ENCODE assay signal across 13 cellular contexts in genomic region chr1:62722796-62723195, GRCh38. TPM values are rescaled to one million over a fixed set of nuclear protein-coding genes. Genes with fewer than 3 reads are reported as not detected.
DNase-seq lines count a peak whose midpoint lies in the region; ATAC-seq and TF ChIP-seq lines count a peak whose summit lies in the region.
"Had no signal": no experiment of that assay in that cellular context is flagged by ENCODE, and none has a peak within 500 bp of the region (broad histone marks: within the 10 kb centered on the region; RNA-seq: fewer than 3 reads in every experiment).

No MANE protein-coding gene starts in this region.

- H3K27me3 Mint-ChIP-seq in activated naive CD8-positive, alpha-beta T cell treated with anti-CD3 and anti-CD28 coated beads for 36 hours: peaks cover 4% of the 10 kb centered on the region

- H3K4me2 ChIP-seq in Karpas-422 (ENCODE audit: low read depth, low read length, poor library complexity, severe bottlenecking): no peak overlapping the region

- H3K4me1 Mint-ChIP-seq in activated naive CD8-positive, alpha-beta T cell treated with anti-CD3 and anti-CD28 coated beads for 36 hours: peaks cover 5% of the 10 kb centered on the region

- no peaks in the 10 kb centered on the region for H3K36me3 ChIP-seq in Karpas-422 (ENCODE audit: insufficient read depth, low read length)
- H3K36me3 ChIP-seq: esophagus squamous epithelium, Peyer's patch had no signal

- H3K4me3 Mint-ChIP-seq in activated naive CD8-positive, alpha-beta T cell treated with anti-CD3 and anti-CD28 coated beads for 36 hours: no peak overlapping the region
- H3K4me3 Mint-ChIP-seq: activated T-helper 1 cell treated with anti-CD3 and anti-CD28 coated beads, Interleukin-12 subunit alpha, Interleukin-12 subunit beta, Interleukin-2, Interleukin-4 antibody, amounts not matched to agents 30 ng/mL and 10 ng/mL and 1 ng/mL, durations not matched to agents 14 hours and 24 hours and 36 hours; IgD-negative memory B cell had no signal

- H3K9me3 Mint-ChIP-seq in activated naive CD8-positive, alpha-beta T cell treated with anti-CD3 and anti-CD28 coated beads for 36 hours: no peaks in the 10 kb centered on the region
- H3K9me3 Mint-ChIP-seq: activated T-helper 1 cell treated with anti-CD3 and anti-CD28 coated beads, Interleukin-12 subunit alpha, Interleukin-12 subunit beta, Interleukin-2, Interleukin-4 antibody, amounts not matched to agents 30 ng/mL and 10 ng/mL and 1 ng/mL, durations not matched to agents 14 hours and 24 hours and 36 hours; IgD-negative memory B cell had no signal

- H3K9me2 ChIP-seq in Karpas-422 (replicated peaks; ENCODE audit: insufficient read depth, low read length): no peaks in the 10 kb centered on the region

- no peak overlapping the region for H2AFZ ChIP-seq in Karpas-422 (ENCODE audit: low read length)

- H3K27ac ChIP-seq in Karpas-422 (ENCODE audit: low read length): no peak overlapping the region
- H3K27ac ChIP-seq: esophagus squamous epithelium, Peyer's patch had no signal

- H4K20me1 ChIP-seq in Karpas-422 (ENCODE audit: insufficient read depth, low read depth, low read length): no peaks in the 10 kb centered on the region

- no peak overlapping the region for H3K4me3 ChIP-seq in Karpas-422 (ENCODE audit: low read length)
- H3K4me3 ChIP-seq: esophagus squamous epithelium, Peyer's patch had no signal

- no peaks in the 10 kb centered on the region for H3K79me2 ChIP-seq in Karpas-422 (ENCODE audit: low read length)

- H3K36me3 Mint-ChIP-seq in activated naive CD8-positive, alpha-beta T cell treated with anti-CD3 and anti-CD28 coated beads for 36 hours: no peaks in the 10 kb centered on the region
- H3K36me3 Mint-ChIP-seq: IgD-negative memory B cell had no signal

- ATAC-seq in GM19351 (IDR thresholded peaks at IDR 0.05; ENCODE audit: unreplicated experiment) (peak; percentile 86), HG02870 (IDR thresholded peaks at IDR 0.05; ENCODE audit: unreplicated experiment) (peak; percentile 86)

- no peaks in the 10 kb centered on the region for H3K9me3 ChIP-seq in Karpas-422 (ENCODE audit: low read length)
- H3K9me3 ChIP-seq: esophagus squamous epithelium, Peyer's patch had no signal

- no peaks in the 10 kb centered on the region for H3K27me3 ChIP-seq in Karpas-422 (ENCODE audit: low read length)
- H3K27me3 ChIP-seq: Peyer's patch had no signal

- H3K4me1 ChIP-seq in Karpas-422 (ENCODE audit: low read length): no peaks in the 10 kb centered on the region

- DNase-seq in GM10266 (ENCODE audit: extremely low spot score): peak; percentile 40
- peak; percentile 89 for DNase-seq in NOMO-1 treated with DMSO at 0.1 percent for 48 hours (lab: John Stamatoyannopoulos, UW; ENCODE audit: unreplicated experiment)
- no peak for DNase-seq in NCI-H526 treated with DMSO at 0.1 percent for 48 hours (lab: John Stamatoyannopoulos, UW)
- DNase-seq in cortex of kidney (lab: John Stamatoyannopoulos, UW): no peak
- no peak for DNase-seq in activated naive CD8-positive, alpha-beta T cell treated with anti-CD3 and anti-CD28 coated beads for 36 hours
- DNase-seq in Karpas-422: no peak
- DNase-seq: esophagus squamous epithelium, NCI-H2081, Peyer's patch had no signal

- no peak overlapping the region for H3K27ac Mint-ChIP-seq in activated naive CD8-positive, alpha-beta T cell treated with anti-CD3 and anti-CD28 coated beads for 36 hours
- H3K27ac Mint-ChIP-seq: activated T-helper 1 cell treated with anti-CD3 and anti-CD28 coated beads, Interleukin-12 subunit alpha, Interleukin-12 subunit beta, Interleukin-2, Interleukin-4 antibody, amounts not matched to agents 30 ng/mL and 10 ng/mL and 1 ng/mL, durations not matched to agents 14 hours and 24 hours and 36 hours had no signal

- H3K9ac ChIP-seq in Karpas-422 (ENCODE audit: low read length): no peak overlapping the region

- TF ChIP-seq CTCF in GM10266 (IDR thresholded peaks at IDR 0.05; ENCODE audit: control insufficient read depth, insufficient read depth, low read depth, missing control alignments): no peak

RNA-seq across cellular contexts. Expression of gene DOCK7, which starts 34.6 kb away (rescaled TPM):
- 10 to 100 TPM; 12.7 to 13.9 TPM for total RNA-seq in activated naive CD8-positive, alpha-beta T cell treated with anti-CD3 and anti-CD28 coated beads for 36 hours
- 0.11 TPM in 1 of 2 replicates, not detected in the other for total RNA-seq in Karpas-422 (2014; rRNA removed; shearing (Covaris generic); ENCODE audit: low replicate concordance)

Comparison
In these comparisons a context has a peak if more than half of its experiments do, and no peak if none do; other contexts are left out.
1. DNase-seq: peak in GM10266 (single experiment) and NOMO-1 treated with DMSO at 0.1 percent for 48 hours (single experiment); none in NCI-H526 treated with DMSO at 0.1 percent for 48 hours (single experiment), cortex of kidney (single experiment), activated naive CD8-positive, alpha-beta T cell treated with anti-CD3 and anti-CD28 coated beads for 36 hours (single experiment) and Karpas-422 (single experiment).
2. RNA of gene DOCK7, which starts 34.6 kb away (total RNA-seq): 12.7 to 13.9 TPM in activated naive CD8-positive, alpha-beta T cell treated with anti-CD3 and anti-CD28 coated beads for 36 hours; 0.11 TPM in Karpas-422; every median in the first group is over 10 times any median in the second.